In genomic region chr11:62880231-62880802, GRCh38 we compare ENCODE assay signal across 8 cellular contexts. TPM values are rescaled to one million over a fixed set of nuclear protein-coding genes. Genes with fewer than 3 reads are reported as not detected.
DNase-seq lines count a peak whose midpoint lies in the region; ATAC-seq and TF ChIP-seq lines count a peak whose summit lies in the region.

No MANE protein-coding gene starts in this region.

- H3K36me3 ChIP-seq in KOPT-K1 (ENCODE audit: insufficient read depth, low read length) (peaks cover 67% of the 10 kb centered on the region), heart left ventricle (peaks cover 0 to 32% (median 29%) of the 10 kb centered on the region in 9 donors), rectal smooth muscle tissue (ENCODE audit: control insufficient read depth, insufficient read depth, low read length) (peaks cover 19% of the 10 kb centered on the region)

- no peak for TF ChIP-seq POLR2A in heart left ventricle (IDR thresholded peaks at IDR 0.05)

- H3K4me1 Mint-ChIP-seq in activated naive CD4-positive, alpha-beta T cell treated with anti-CD3 and anti-CD28 coated beads, Interleukin-2, amount 10 ng/mL, durations not matched to agents 7 days and 5 days: peaks cover 45% of the 10 kb centered on the region

- no peak for TF ChIP-seq CTCF in heart left ventricle (IDR thresholded peaks at IDR 0.05)

- peaks cover 13 to 50% (median 40%) of the 10 kb centered on the region in 12 donors for H3K4me1 ChIP-seq in heart left ventricle
- H3K4me1 ChIP-seq in rectal smooth muscle tissue (ENCODE audit: control insufficient read depth, insufficient read depth, low read length): peaks cover 31% of the 10 kb centered on the region

- H3K27me3 Mint-ChIP-seq in activated naive CD4-positive, alpha-beta T cell treated with anti-CD3 and anti-CD28 coated beads, Interleukin-2, amount 10 ng/mL, durations not matched to agents 7 days and 5 days: peaks cover 4% of the 10 kb centered on the region

- peak; percentile 89 for DNase-seq in ELR (ENCODE audit: low read depth)
- DNase-seq in activated naive CD4-positive, alpha-beta T cell treated with anti-CD3 and anti-CD28 coated beads, Interleukin-2, amount 10 ng/mL, durations not matched to agents 7 days and 5 days: no peak
- DNase-seq in heart left ventricle: peak in 3 of 5 donors; percentile 67 to 77 (median 68)
- DNase-seq in UCSD-AML1 (lab: John Stamatoyannopoulos, UW; ENCODE audit: unreplicated experiment): no peak
- no peak for DNase-seq in NCI-H2227 treated with DMSO at 0.1 percent for 48 hours (lab: John Stamatoyannopoulos, UW)

- H3K9me3 ChIP-seq in KOPT-K1 (ENCODE audit: insufficient read depth, low read length, poor library complexity, severe bottlenecking) (no peaks in the 10 kb centered on the region), heart left ventricle (no peaks in the 10 kb centered on the region)

- H3K27ac Mint-ChIP-seq in activated naive CD4-positive, alpha-beta T cell treated with anti-CD3 and anti-CD28 coated beads, Interleukin-2, amount 10 ng/mL, durations not matched to agents 7 days and 5 days: peak overlapping the region; percentile 100

- H3K4me3 ChIP-seq in heart left ventricle (peak overlapping the region; percentile 80 to 100 (median 96)), rectal smooth muscle tissue (ENCODE audit: low read length) (peak overlapping the region; percentile 100)

- ATAC-seq in GM21515 (IDR thresholded peaks at IDR 0.05; ENCODE audit: unreplicated experiment): peak; percentile 22
- peak; percentile 31 to 53 (median 34) for ATAC-seq in heart left ventricle

- H3K27me3 ChIP-seq in heart left ventricle: no peaks in the 10 kb centered on the region
- peaks cover 3% of the 10 kb centered on the region for H3K27me3 ChIP-seq in rectal smooth muscle tissue (ENCODE audit: control insufficient read depth, insufficient read depth, low read length)

- H3K4me3 Mint-ChIP-seq in activated naive CD4-positive, alpha-beta T cell treated with anti-CD3 and anti-CD28 coated beads, Interleukin-2, amount 10 ng/mL, durations not matched to agents 7 days and 5 days: peak overlapping the region; percentile 97

- H3K27ac ChIP-seq in KOPT-K1 (ENCODE audit: low read depth, low read length, poor library complexity, severe bottlenecking) (peak overlapping the region; percentile 94), heart left ventricle (peak overlapping the region; percentile 93 to 100 (median 99)), rectal smooth muscle tissue (ENCODE audit: low read depth, low read length) (peak overlapping the region; percentile 99)

- intact Hi-C loops in heart left ventricle (cut with DNase I): loop anchor here in 2 of 10 donors (2.0 to 5.0 kb wide), 2 partner anchors 40 to 93 kb away; partner anchors contain the start of gene TMEM179B (in 1 of the 2)

- peaks cover 51% of the 10 kb centered on the region for H3K36me3 Mint-ChIP-seq in activated naive CD4-positive, alpha-beta T cell treated with anti-CD3 and anti-CD28 coated beads, Interleukin-2, amount 10 ng/mL, durations not matched to agents 7 days and 5 days

- peak overlapping the region; percentile 25 for H3K9ac ChIP-seq in rectal smooth muscle tissue (ENCODE audit: low read length)

- 0 to 1% (median 1%) methylated on average over 16 of the region's 16 CpGs for WGBS in heart left ventricle, 4 donors

- H3K9me3 Mint-ChIP-seq in activated naive CD4-positive, alpha-beta T cell treated with anti-CD3 and anti-CD28 coated beads, Interleukin-2, amount 10 ng/mL, durations not matched to agents 7 days and 5 days: no peaks in the 10 kb centered on the region

- CTCF ChIA-PET in activated naive CD4-positive, alpha-beta T cell treated with anti-CD3 and anti-CD28 coated beads, Interleukin-2, amount 10 ng/mL, durations not matched to agents 7 days and 5 days (lab: Charles Lee): interaction anchor here (0.8 to 3.9 kb wide), 11 partner anchors 11 to 456 kb away, joined by 3 to 32 read pairs (median 3); partner anchors contain the start of gene TMEM179B

RNA-seq across cellular contexts. Expression of gene SLC3A2, which starts 0.4 kb away (rescaled TPM):
- 10 to 100 TPM; 26.6 to 76.0 (median 59.1) TPM for total RNA-seq in heart left ventricle
- 100 to 1,000 TPM in 1 of 2 donors, 10 to 100 TPM in 1; 27.1 to 103 TPM for polyA plus RNA-seq in heart left ventricle

RNA-seq across cellular contexts. Expression of gene CHRM1, which starts 40.8 kb away (rescaled TPM):
- total RNA-seq in heart left ventricle: under 1 TPM in 2 of 9 donors, not detected in 7; 0.08 to 0.31 TPM
- not detected for polyA plus RNA-seq in heart left ventricle

RNA-seq across cellular contexts. Expression of gene WDR74, which starts 40.9 kb away (rescaled TPM):
- 10 to 100 TPM; 19.2 to 36.6 (median 24.8) TPM for total RNA-seq in heart left ventricle
- polyA plus RNA-seq in heart left ventricle: 10 to 100 TPM; 28.7 to 70.6 TPM

RNA-seq across cellular contexts. Expression of gene TEX54, which starts 47.7 kb away (rescaled TPM):
- not detected for total RNA-seq in heart left ventricle
- not detected for polyA plus RNA-seq in heart left ventricle

RNA-seq across cellular contexts. Expression of gene STX5, which starts 48.5 kb away (rescaled TPM):
- 10 to 100 TPM; 16.2 to 26.8 (median 18.9) TPM for total RNA-seq in heart left ventricle
- 10 to 100 TPM in 1 of 2 donors, 1 to 10 TPM in 1; 8.6 to 36.1 TPM for polyA plus RNA-seq in heart left ventricle

Comparison
In these comparisons a context has a peak if more than half of its experiments do, and no peak if none do; other contexts are left out.
1. DNase-seq: peak in ELR (single experiment) and heart left ventricle (3 of 5); none in activated naive CD4-positive, alpha-beta T cell treated with anti-CD3 and anti-CD28 coated beads, Interleukin-2, amount 10 ng/mL, durations not matched to agents 7 days and 5 days (single experiment), UCSD-AML1 (single experiment) and NCI-H2227 treated with DMSO at 0.1 percent for 48 hours (single experiment).
2. Peak in every context shown above with its lines, with median percentiles within 50 percentile points of each other: H3K27ac ChIP-seq.